In genomic region chr18:40366521-40366920, GRCh38 we compare ENCODE assay signal across 30 cellular contexts.
"Had no signal": no experiment of that assay in that cellular context is flagged by ENCODE, and none has a peak within 500 bp of the region (broad histone marks: within the 10 kb centered on the region; RNA-seq: fewer than 3 reads in every experiment).

No MANE protein-coding gene starts in this region.

- DNase-seq: activated CD4-positive, alpha-beta memory T cell treated with anti-CD3 and anti-CD28 coated beads for 36 hours; activated CD4-positive, alpha-beta T cell treated with anti-CD3 and anti-CD28 coated beads for 36 hours; activated CD4-positive, alpha-beta T cell treated with anti-CD3 and anti-CD28 coated beads, Interleukin-2, amount 10 ng/mL, durations not matched to agents 24 days and 14 days; activated CD4-positive, CD25-positive, alpha-beta regulatory T cell; activated CD4-positive, CD25-positive, alpha-beta regulatory T cell treated with anti-CD3 and anti-CD28 coated beads, Interleukin-2, amount 50 U/mL, for 72 hours; activated CD8-positive, alpha-beta memory T cell treated with anti-CD3 and anti-CD28 coated beads, Interleukin-2, amount 50 U/mL, for 48 hours; activated CD8-positive, alpha-beta T cell treated with anti-CD3 and anti-CD28 coated beads, Interleukin-2, amount 10 ng/mL, durations not matched to agents 7 days and 5 days; activated gamma-delta T cell; activated naive CD4-positive, alpha-beta T cell; activated naive CD4-positive, alpha-beta T cell treated with anti-CD3 and anti-CD28 coated beads, Interleukin-2, amount 50 U/mL, for 16 hours; activated T-cell treated with anti-CD3 and anti-CD28 coated beads for 4 hours; activated T-cell treated with anti-CD3 and anti-CD28 coated beads, Interleukin-2, amount 50 U/mL, for 24 hours; activated T-cell treated with anti-CD3 and anti-CD28 coated beads, Interleukin-2, amount 50 U/mL, for 72 hours; central memory CD4-positive, alpha-beta T cell; cerebellar nuclear complex; colonic mucosa; dorsolateral prefrontal cortex; effector memory CD4-positive, alpha-beta T cell; endodermal cell; erythroblast; foreskin keratinocyte; head of caudate nucleus; T-helper 2 cell had no signal

- H3K4me3 ChIP-seq: ascending aorta, breast epithelium, cardiac muscle cell, colonic mucosa, dorsolateral prefrontal cortex, esophagus muscularis mucosa, gastroesophageal sphincter had no signal

- H3K36me3 Mint-ChIP-seq: activated CD4-positive, alpha-beta memory T cell treated with anti-CD3 and anti-CD28 coated beads for 36 hours; activated naive CD8-positive, alpha-beta T cell; brain had no signal

- H3K27ac Mint-ChIP-seq: activated CD4-positive, alpha-beta memory T cell treated with anti-CD3 and anti-CD28 coated beads for 36 hours; activated CD4-positive, alpha-beta T cell treated with anti-CD3 and anti-CD28 coated beads for 36 hours; activated CD4-positive, alpha-beta T cell treated with anti-CD3 and anti-CD28 coated beads, Interleukin-2, amount 10 ng/mL, durations not matched to agents 24 days and 14 days; activated CD8-positive, alpha-beta T cell treated with anti-CD3 and anti-CD28 coated beads, Interleukin-2, amount 10 ng/mL, durations not matched to agents 7 days and 5 days; activated naive CD8-positive, alpha-beta T cell; activated T-cell treated with anti-CD3 and anti-CD28 coated beads, Interleukin-2, amount 50 U/mL, for 24 hours; activated T-cell treated with anti-CD3 and anti-CD28 coated beads, Interleukin-2, amount 50 U/mL, for 72 hours; endodermal cell had no signal

- ATAC-seq: activated CD4-positive, alpha-beta T cell treated with anti-CD3 and anti-CD28 coated beads for 36 hours; activated CD8-positive, alpha-beta T cell treated with anti-CD3 and anti-CD28 coated beads, Interleukin-2, amount 10 ng/mL, durations not matched to agents 7 days and 5 days; activated T-cell treated with anti-CD3 and anti-CD28 coated beads, Interleukin-2, amount 50 U/mL, for 72 hours; foreskin keratinocyte; gastroesophageal sphincter had no signal

- H3K9me3 Mint-ChIP-seq: endodermal cell had no signal

- H3K36me3 ChIP-seq: ascending aorta, breast epithelium, cardiac muscle cell, colonic mucosa, esophagus muscularis mucosa, gastroesophageal sphincter had no signal

- H3K27me3 ChIP-seq: ascending aorta, breast epithelium, cardiac muscle cell, colonic mucosa, dorsolateral prefrontal cortex, esophagus muscularis mucosa, foreskin keratinocyte, gastroesophageal sphincter had no signal

- H3K4me1 Mint-ChIP-seq: activated CD4-positive, alpha-beta T cell treated with anti-CD3 and anti-CD28 coated beads for 36 hours; activated CD4-positive, alpha-beta T cell treated with anti-CD3 and anti-CD28 coated beads, Interleukin-2, amount 10 ng/mL, durations not matched to agents 24 days and 14 days; brain; endodermal cell had no signal

- H3K4me1 ChIP-seq: ascending aorta, breast epithelium, colonic mucosa, esophagus muscularis mucosa, gastroesophageal sphincter had no signal

- H3K4me3 Mint-ChIP-seq: activated CD4-positive, alpha-beta memory T cell treated with anti-CD3 and anti-CD28 coated beads for 36 hours; activated CD4-positive, alpha-beta T cell treated with anti-CD3 and anti-CD28 coated beads for 36 hours; activated CD4-positive, alpha-beta T cell treated with anti-CD3 and anti-CD28 coated beads, Interleukin-2, amount 10 ng/mL, durations not matched to agents 24 days and 14 days; activated CD8-positive, alpha-beta T cell treated with anti-CD3 and anti-CD28 coated beads, Interleukin-2, amount 10 ng/mL, durations not matched to agents 7 days and 5 days; activated naive CD8-positive, alpha-beta T cell; activated T-cell treated with anti-CD3 and anti-CD28 coated beads, Interleukin-2, amount 50 U/mL, for 24 hours; activated T-cell treated with anti-CD3 and anti-CD28 coated beads, Interleukin-2, amount 50 U/mL, for 72 hours; brain; endodermal cell had no signal

- H3K27me3 Mint-ChIP-seq: activated CD4-positive, alpha-beta memory T cell treated with anti-CD3 and anti-CD28 coated beads for 36 hours; activated CD4-positive, alpha-beta T cell treated with anti-CD3 and anti-CD28 coated beads for 36 hours; activated CD4-positive, alpha-beta T cell treated with anti-CD3 and anti-CD28 coated beads, Interleukin-2, amount 10 ng/mL, durations not matched to agents 24 days and 14 days; activated naive CD8-positive, alpha-beta T cell; activated T-cell treated with anti-CD3 and anti-CD28 coated beads, Interleukin-2, amount 50 U/mL, for 24 hours; brain had no signal

- H3K9me3 ChIP-seq: ascending aorta, breast epithelium, colonic mucosa, esophagus muscularis mucosa, gastroesophageal sphincter had no signal

- H3K27ac ChIP-seq: ascending aorta, breast epithelium, cardiac muscle cell, colonic mucosa, dorsolateral prefrontal cortex, esophagus muscularis mucosa, foreskin keratinocyte, gastroesophageal sphincter had no signal
